Comparison of ENCODE assay signal across 28 cellular contexts in genomic region chr4:114472269-114473032, GRCh38.
"Had no signal": no experiment of that assay in that cellular context is flagged by ENCODE, and none has a peak within 500 bp of the region (broad histone marks: within the 10 kb centered on the region; RNA-seq: fewer than 3 reads in every experiment).

No MANE protein-coding gene starts in this region.

- H3K27me3 Mint-ChIP-seq: progenitor cell of endocrine pancreas had no signal

- H3K4me1 Mint-ChIP-seq: mesothelial cell of epicardium; naive thymus-derived CD4-positive, alpha-beta T cell; neural crest cell had no signal

- DNase-seq: dermis blood vessel endothelial cell; effector memory CD4-positive, alpha-beta T cell; foreskin keratinocyte; left cardiac atrium; mesenchymal stem cell; naive thymus-derived CD4-positive, alpha-beta T cell; right lobe of liver; stimulated activated CD4-positive, alpha-beta T cell treated with anti-CD3 and anti-CD28 coated beads, Interleukin-12 subunit alpha, Interleukin-12 subunit beta, amount 100 ng/mL, for 4 hours; stimulated activated CD4-positive, alpha-beta T cell treated with anti-CD3 and anti-CD28 coated beads, Interleukin-1b, Interleukin-23, amount 100 ng/mL, for 48 hours; stimulated activated CD4-positive, alpha-beta T cell treated with anti-CD3 and anti-CD28 coated beads, Interleukin-4, amount 100 ng/mL, for 1 hour; stimulated activated CD8-positive, alpha-beta memory T cell treated with anti-CD3 and anti-CD28 coated beads, Interleukin-4, amount 100 ng/mL, for 48 hours; stimulated activated naive CD4-positive, alpha-beta T cell treated with Interleukin-2 at 50 U/mL for 16 hours; stomach; thyroid gland; trophoblast cell had no signal

- H3K36me3 Mint-ChIP-seq: mesothelial cell of epicardium; naive thymus-derived CD4-positive, alpha-beta T cell had no signal

- H3K4me3 Mint-ChIP-seq: mesothelial cell of epicardium; naive thymus-derived CD4-positive, alpha-beta T cell; neural crest cell had no signal

- FAIRE-seq: endothelial cell of umbilical vein had no signal

- H3K9me3 Mint-ChIP-seq: mesothelial cell of epicardium, neural crest cell had no signal

- H2AFZ ChIP-seq: hepatocyte, parathyroid adenoma had no signal

- H3K36me3 ChIP-seq: esophagus muscularis mucosa, gastroesophageal sphincter, heart left ventricle, left lung, right lobe of liver, stomach, thyroid gland had no signal

- H3K9me3 ChIP-seq: gastroesophageal sphincter, heart left ventricle, left lung, mucosa of descending colon, right lobe of liver, stomach, thyroid gland had no signal

- H3K27ac Mint-ChIP-seq: mesothelial cell of epicardium; naive thymus-derived CD4-positive, alpha-beta T cell; progenitor cell of endocrine pancreas had no signal

- H3K4me1 ChIP-seq: esophagus muscularis mucosa, foreskin keratinocyte, gastroesophageal sphincter, heart left ventricle, left lung, parathyroid adenoma, right lobe of liver, stomach, thyroid gland had no signal

- H3K79me2 ChIP-seq: hepatocyte, parathyroid adenoma had no signal

- H3K27ac ChIP-seq: coronary artery, esophagus muscularis mucosa, foreskin keratinocyte, gastroesophageal sphincter, heart left ventricle, hepatocyte, left lung, parathyroid adenoma, right lobe of liver, stomach, thyroid gland had no signal

- ATAC-seq: foreskin keratinocyte; gastroesophageal sphincter; heart left ventricle; left cardiac atrium; left lung; mucosa of descending colon; naive thymus-derived CD4-positive, alpha-beta T cell had no signal

- H3K4me3 ChIP-seq: coronary artery, esophagus muscularis mucosa, gastroesophageal sphincter, heart left ventricle, hepatocyte, left lung, mucosa of descending colon, right lobe of liver, smooth muscle cell, stomach, thyroid gland had no signal

- H3K27me3 ChIP-seq: foreskin keratinocyte, gastroesophageal sphincter, heart left ventricle, hepatocyte, left lung, right lobe of liver, stomach, thyroid gland had no signal

- H3K4me2 ChIP-seq: hepatocyte, smooth muscle cell had no signal

- H3K9ac ChIP-seq: parathyroid adenoma had no signal
